ENCODE assay signal across 1 cellular context in genomic region chr10:122310311-122311050, GRCh38.
TF ChIP-seq lines count a peak whose summit lies in the region.

No MANE protein-coding gene starts in this region.

TF ChIP-seq in HepG2, 621 proteins besides CTCF, POLR2A, EP300 and RAD21 (continued from another document):
- peak; percentile 20; the same call in 1 of the 2 replicates for TF ChIP-seq ZHX2 (IDR thresholded peaks at IDR 0.05; ENCODE audit: low read depth)
- no peak for TF ChIP-seq ZHX2 (CRISPR knock-in tag; IDR thresholded peaks at IDR 0.05; ENCODE audit: borderline replicate concordance)
- no peak for TF ChIP-seq ZNF12 (CRISPR knock-in tag; IDR thresholded peaks at IDR 0.05)
- TF ChIP-seq RFX3 (CRISPR knock-in tag; IDR thresholded peaks at IDR 0.05): no peak
- peak; percentile 36; the same call in 1 of the 2 replicates for TF ChIP-seq ZFP37 (CRISPR knock-in tag; IDR thresholded peaks at IDR 0.05; ENCODE audit: borderline replicate concordance)
- TF ChIP-seq ZNF18 (CRISPR knock-in tag; IDR thresholded peaks at IDR 0.05; ENCODE audit: insufficient replicate concordance): peak; percentile 57
- TF ChIP-seq ZGPAT (CRISPR knock-in tag; IDR thresholded peaks at IDR 0.05): peak; percentile 84
- TF ChIP-seq SALL2 (CRISPR knock-in tag; IDR thresholded peaks at IDR 0.05): peak; percentile 62
- TF ChIP-seq ZNF556 (CRISPR knock-in tag; IDR thresholded peaks at IDR 0.05; ENCODE audit: borderline replicate concordance): peak; percentile 77; the same call in 1 of the 2 replicates
- no peak for TF ChIP-seq FOXP1 (IDR thresholded peaks at IDR 0.05)
- TF ChIP-seq FOXP1 (CRISPR knock-in tag; IDR thresholded peaks at IDR 0.05): peak; percentile 62
- TF ChIP-seq MED8 (CRISPR knock-in tag; IDR thresholded peaks at IDR 0.05; ENCODE audit: insufficient replicate concordance): peak; percentile 79
- TF ChIP-seq ERF (CRISPR knock-in tag; IDR thresholded peaks at IDR 0.05): peak; percentile 75
- no peak; the same call in 1 of the 2 replicates for TF ChIP-seq ZNF558 (CRISPR knock-in tag; IDR thresholded peaks at IDR 0.05; ENCODE audit: borderline replicate concordance)
- TF ChIP-seq ZNF660 (CRISPR knock-in tag; IDR thresholded peaks at IDR 0.05; ENCODE audit: borderline replicate concordance, low read depth): no peak
- TF ChIP-seq HNF4A (CRISPR knock-in tag; IDR thresholded peaks at IDR 0.05): peak; percentile 92
- no peak for TF ChIP-seq MAFF (IDR thresholded peaks at IDR 0.05; ENCODE audit: low read depth, low read length)
- TF ChIP-seq ZNF619 (CRISPR knock-in tag; IDR thresholded peaks at IDR 0.05): no peak
- TF ChIP-seq TCF7 (IDR thresholded peaks at IDR 0.05; ENCODE audit: low read depth): peak; percentile 58; the same call in 1 of the 2 replicates
- no peak for TF ChIP-seq SYNCRIP (IDR thresholded peaks at IDR 0.05; ENCODE audit: insufficient read depth, low read depth, low read length)
- TF ChIP-seq ETS1 (CRISPR knock-in tag; IDR thresholded peaks at IDR 0.05): no peak
- no peak for TF ChIP-seq ZSCAN22 (CRISPR knock-in tag; IDR thresholded peaks at IDR 0.05)
- peak; percentile 27; the same call in 1 of the 2 replicates for TF ChIP-seq ZNF276 (CRISPR knock-in tag; IDR thresholded peaks at IDR 0.05; ENCODE audit: low read depth)
- TF ChIP-seq ZNF20 (CRISPR knock-in tag; IDR thresholded peaks at IDR 0.05): no peak
- TF ChIP-seq ZNF549 (CRISPR knock-in tag; IDR thresholded peaks at IDR 0.05): peak; percentile 46; the same call in 1 of the 2 replicates
- no peak for TF ChIP-seq SNRNP70 (IDR thresholded peaks at IDR 0.05; ENCODE audit: low read depth, low read length)
- TF ChIP-seq ZMAT3 (CRISPR knock-in tag; conservative IDR thresholded peaks at IDR 0.05): peak; percentile 86
- peak; percentile 86 for TF ChIP-seq PITX1 (CRISPR knock-in tag; IDR thresholded peaks at IDR 0.05)
- TF ChIP-seq CBX2 (IDR thresholded peaks at IDR 0.05; ENCODE audit: low read depth, low read length): no peak
- no peak for TF ChIP-seq CBX2 (CRISPR knock-in tag; IDR thresholded peaks at IDR 0.05; ENCODE audit: low read depth)
- TF ChIP-seq ZBTB21 (CRISPR knock-in tag; IDR thresholded peaks at IDR 0.05): peak; percentile 54
- TF ChIP-seq RBFOX2 (IDR thresholded peaks at IDR 0.05; ENCODE audit: low read depth, low read length): peak; percentile 77
- peak; percentile 19 for TF ChIP-seq DBP (CRISPR knock-in tag; IDR thresholded peaks at IDR 0.05; ENCODE audit: not compliant biosample characterization)
- TF ChIP-seq ZNF280D (CRISPR knock-in tag; IDR thresholded peaks at IDR 0.05): peak; percentile 74; the same call in 1 of the 2 replicates
- peak; percentile 24; the same call in 1 of the 2 replicates for TF ChIP-seq ETV6 (CRISPR knock-in tag; conservative IDR thresholded peaks at IDR 0.05)
TF ChIP-seq in HepG2: peak in this region for 310.
